Comparison of ENCODE assay signal across 2 cellular contexts in the genomic region with DNA sequence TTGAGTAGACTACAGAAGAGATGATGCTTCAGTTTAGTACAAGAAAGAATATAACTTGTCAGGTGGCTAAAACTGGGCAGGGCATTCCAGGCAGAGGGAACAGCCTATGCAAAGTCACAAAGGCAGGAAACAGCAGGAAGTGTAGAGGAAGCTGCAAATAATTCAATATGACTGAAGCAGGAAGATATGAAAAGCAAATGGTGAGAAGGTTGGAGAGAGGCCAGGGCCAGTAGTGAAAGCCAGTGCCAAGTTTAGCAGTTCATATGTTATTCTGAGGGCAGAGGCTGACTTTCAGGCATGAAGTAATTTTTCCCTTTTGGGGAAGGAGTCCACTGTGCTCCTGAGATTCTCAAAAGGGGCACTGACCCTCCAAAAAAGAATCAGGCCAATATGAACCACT.
A peak's percentile ranks its signal among the peaks of the same experiment; 100 is the strongest.
TF ChIP-seq lines count a peak whose summit lies in the region.

No MANE protein-coding gene starts in this region.

TF ChIP-seq in liver, 16 proteins besides CTCF, POLR2A, EP300 and RAD21:
- TF ChIP-seq JUND (IDR thresholded peaks at IDR 0.05) (no peak), NR2F2 (IDR thresholded peaks at IDR 0.05) (peak; percentile 19)

TF ChIP-seq in HepG2, 621 proteins besides CTCF, POLR2A, EP300 and RAD21:
- no peak for TF ChIP-seq RELA (CRISPR knock-in tag; IDR thresholded peaks at IDR 0.05)
- TF ChIP-seq, protein P1, sequence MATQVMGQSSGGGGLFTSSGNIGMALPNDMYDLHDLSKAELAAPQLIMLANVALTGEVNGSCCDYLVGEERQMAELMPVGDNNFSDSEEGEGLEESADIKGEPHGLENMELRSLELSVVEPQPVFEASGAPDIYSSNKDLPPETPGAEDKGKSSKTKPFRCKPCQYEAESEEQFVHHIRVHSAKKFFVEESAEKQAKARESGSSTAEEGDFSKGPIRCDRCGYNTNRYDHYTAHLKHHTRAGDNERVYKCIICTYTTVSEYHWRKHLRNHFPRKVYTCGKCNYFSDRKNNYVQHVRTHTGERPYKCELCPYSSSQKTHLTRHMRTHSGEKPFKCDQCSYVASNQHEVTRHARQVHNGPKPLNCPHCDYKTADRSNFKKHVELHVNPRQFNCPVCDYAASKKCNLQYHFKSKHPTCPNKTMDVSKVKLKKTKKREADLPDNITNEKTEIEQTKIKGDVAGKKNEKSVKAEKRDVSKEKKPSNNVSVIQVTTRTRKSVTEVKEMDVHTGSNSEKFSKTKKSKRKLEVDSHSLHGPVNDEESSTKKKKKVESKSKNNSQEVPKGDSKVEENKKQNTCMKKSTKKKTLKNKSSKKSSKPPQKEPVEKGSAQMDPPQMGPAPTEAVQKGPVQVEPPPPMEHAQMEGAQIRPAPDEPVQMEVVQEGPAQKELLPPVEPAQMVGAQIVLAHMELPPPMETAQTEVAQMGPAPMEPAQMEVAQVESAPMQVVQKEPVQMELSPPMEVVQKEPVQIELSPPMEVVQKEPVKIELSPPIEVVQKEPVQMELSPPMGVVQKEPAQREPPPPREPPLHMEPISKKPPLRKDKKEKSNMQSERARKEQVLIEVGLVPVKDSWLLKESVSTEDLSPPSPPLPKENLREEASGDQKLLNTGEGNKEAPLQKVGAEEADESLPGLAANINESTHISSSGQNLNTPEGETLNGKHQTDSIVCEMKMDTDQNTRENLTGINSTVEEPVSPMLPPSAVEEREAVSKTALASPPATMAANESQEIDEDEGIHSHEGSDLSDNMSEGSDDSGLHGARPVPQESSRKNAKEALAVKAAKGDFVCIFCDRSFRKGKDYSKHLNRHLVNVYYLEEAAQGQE (IDR thresholded peaks at IDR 0.05; ENCODE audit: borderline replicate concordance in 1 of 2, low read depth in 1 of 2, low read length in 2 of 2) = no peak
